In genomic region chr5:179253730-179254129, GRCh38 we compare ENCODE assay signal across 17 cellular contexts.
DNase-seq lines count a peak whose midpoint lies in the region; ATAC-seq, FAIRE-seq and TF ChIP-seq lines count a peak whose summit lies in the region.
"Had no signal": no experiment of that assay in that cellular context is flagged by ENCODE, and none has a peak within 500 bp of the region (broad histone marks: within the 10 kb centered on the region; RNA-seq: fewer than 3 reads in every experiment).

No MANE protein-coding gene starts in this region.

- TF ChIP-seq EP300 in HepG2 (IDR thresholded peaks at IDR 0.05; ENCODE audit: low read depth in 2 of 2, low read length in 2 of 2) (no peak), HepG2 (CRISPR knock-in tag; IDR thresholded peaks at IDR 0.05; ENCODE audit: borderline replicate concordance) (no peak), transverse colon (IDR thresholded peaks at IDR 0.05; ENCODE audit: low read depth) (no peak)

- TF ChIP-seq POLR2A in HepG2 (IDR thresholded peaks at IDR 0.05; ENCODE audit: insufficient read depth in 1 of 2, low read depth in 2 of 2, low read length in 2 of 2) = no peak
- no peak for TF ChIP-seq POLR2A in transverse colon (IDR thresholded peaks at IDR 0.05)

- H3K36me3 ChIP-seq in RWPE2 (ENCODE audit: low read depth) (no peaks in the 10 kb centered on the region), HepG2 (replicated peaks in 1 of 2; ENCODE audit: control insufficient read depth in 1 of 2, insufficient read depth in 2 of 2, low read length in 2 of 2) (no peaks in the 10 kb centered on the region), transverse colon (no peaks in the 10 kb centered on the region)
- H3K36me3 ChIP-seq: BE2C had no signal

- H2AFZ ChIP-seq in HepG2 (ENCODE audit: low read length) = no peak overlapping the region
- H2AFZ ChIP-seq: GM23248 had no signal

- POLR2A ChIA-PET in HepG2 (lab: Yijun Ruan, JAX) = no interaction called here

- H3K9me3 Mint-ChIP-seq in chondrocyte (ENCODE audit: low read depth) = no peaks in the 10 kb centered on the region

- no peak overlapping the region for H3K9ac ChIP-seq in HepG2 (ENCODE audit: insufficient read depth, low read depth, low read length)
- H3K9ac ChIP-seq: GM23248 had no signal

- H3K27ac ChIP-seq in RWPE2 (ENCODE audit: poor library complexity, severe bottlenecking) (no peak overlapping the region), HepG2 (ENCODE audit: extremely low read length, insufficient read depth, low read length) (no peak overlapping the region), transverse colon (no peak overlapping the region)
- H3K27ac ChIP-seq: GM23248 had no signal

- H3K9me3 ChIP-seq in RWPE2 (ENCODE audit: severe bottlenecking) (peaks cover 10% of the 10 kb centered on the region), HepG2 (ENCODE audit: low read length) (no peaks in the 10 kb centered on the region), transverse colon (no peaks in the 10 kb centered on the region)
- H3K9me3 ChIP-seq: BE2C had no signal

- DNase-seq in RWPE2 (ENCODE audit: low spot score) (peak; percentile 29), chondrocyte (ENCODE audit: low spot score) (peak; percentile 49), HepG2 (ENCODE audit: low spot score) (no peak), transverse colon (peak; percentile 3), putamen (ENCODE audit: low spot score) (no peak), NCI-H524 treated with DMSO at 0.1 percent for 48 hours (lab: John Stamatoyannopoulos, UW) (no peak), amygdala (lab: John Stamatoyannopoulos, UW) (no peak)
- DNase-seq: BE2C; CD4-positive, alpha-beta memory T cell; DMS79; GM23248; MV-4-11; NCI-H1436; NCI-H2029 treated with DMSO at 0.1 percent for 48 hours; NCI-H510A had no signal

- H3K4me3 ChIP-seq in RWPE2 (ENCODE audit: severe bottlenecking) (no peak overlapping the region), HepG2 (replicated peaks in 1 of 3; ENCODE audit: insufficient read depth in 1 of 3, low read depth in 2 of 3, low read length in 3 of 3) (no peak overlapping the region), transverse colon (no peak overlapping the region)
- H3K4me3 ChIP-seq: GM23248 had no signal

- no peak overlapping the region for H3K4me3 Mint-ChIP-seq in chondrocyte (ENCODE audit: unreplicated experiment)
- H3K4me3 Mint-ChIP-seq: CD4-positive, alpha-beta memory T cell had no signal

- H4K20me1 ChIP-seq in HepG2 (ENCODE audit: insufficient read depth, low read length) = no peaks in the 10 kb centered on the region

- in situ Hi-C loops in HepG2 (cut with HindIII; ENCODE audit: extremely low pct_ligation_motif_present, low pct_unique_long_range_greater_than_20kb) (no loop called here), transverse colon (cut with MboI; ENCODE audit: low pct_ligation_motif_present in 1 of 4, low pct_unique_long_range_greater_than_20kb in 1 of 4, low sequenced_read_pairs in 3 of 4) (no loop called here)

- no peaks in the 10 kb centered on the region for H3K27me3 ChIP-seq in RWPE2 (ENCODE audit: insufficient read depth, poor library complexity, severe bottlenecking)
- H3K27me3 ChIP-seq in HepG2 (ENCODE audit: control insufficient read depth in 1 of 2, insufficient read depth in 2 of 2, low read length in 2 of 2) = peaks cover 0 to 3% of the 10 kb centered on the region in 2 experiments; a peak in 2 of 5 replicates
- no peaks in the 10 kb centered on the region for H3K27me3 ChIP-seq in transverse colon
- H3K27me3 ChIP-seq: BE2C had no signal

- ATAC-seq in RWPE2 (ENCODE audit: low read depth) = no peak
- no peak for ATAC-seq in HepG2

- WGBS in HepG2 (ENCODE audit: low lambda C conversion rate) = 14% methylated on average over 5 of the region's 5 CpGs
- WGBS in transverse colon (ENCODE audit: low coverage in 1 of 2), 2 donors = 75% methylated on average over 5 of the region's 5 CpGs; no CpG with 5 or more reads in 1 of the 2 donors

- H3K79me2 ChIP-seq in HepG2 (ENCODE audit: insufficient read depth, low read length) = no peaks in the 10 kb centered on the region

- peaks cover 10% of the 10 kb centered on the region for H3K4me1 Mint-ChIP-seq in chondrocyte (ENCODE audit: low read depth)
- H3K4me1 Mint-ChIP-seq: CD4-positive, alpha-beta memory T cell had no signal

- H3K4me2 ChIP-seq in HepG2 (ENCODE audit: low read depth, low read length) = no peak overlapping the region

- TF ChIP-seq CTCF in RWPE2 (IDR thresholded peaks at IDR 0.05; ENCODE audit: poor library complexity, severe bottlenecking) = no peak
- TF ChIP-seq CTCF in chondrocyte (IDR thresholded peaks at IDR 0.05) = no peak
- no peak for TF ChIP-seq CTCF in HepG2 (CRISPR knock-in tag; IDR thresholded peaks at IDR 0.05)
- no peak for TF ChIP-seq CTCF in transverse colon (IDR thresholded peaks at IDR 0.05)

- BruUV-seq in HepG2 (replicated peaks; lab: Mats Ljungman, UMichigan) = no TSS peak

- intact Hi-C loops in HepG2 (cut with micrococcal nuclease; ENCODE audit: unreplicated experiment) = no loop called here
- intact Hi-C loops in transverse colon (cut with DNase I; ENCODE audit: low total_unique reads) = no loop called here

- no peak overlapping the region for H3K27ac Mint-ChIP-seq in chondrocyte (ENCODE audit: unreplicated experiment)
- H3K27ac Mint-ChIP-seq: CD4-positive, alpha-beta memory T cell had no signal

- no peak for FAIRE-seq in HepG2 (lab: Jason Lieb, UNC)
- FAIRE-seq: GM12891, GM19239 had no signal

- CTCF ChIA-PET in HepG2 (lab: Yijun Ruan, JAX; ENCODE audit: low intra/inter-chr PET ratio, low total read pairs) = no interaction called here

- no peak for TF ChIP-seq RAD21 in HepG2 (CRISPR knock-in tag; IDR thresholded peaks at IDR 0.05)

- H3K4me1 ChIP-seq in RWPE2 (ENCODE audit: insufficient read depth, poor library complexity, severe bottlenecking) (no peaks in the 10 kb centered on the region), HepG2 (ENCODE audit: insufficient read depth, low read length) (no peaks in the 10 kb centered on the region), transverse colon (no peaks in the 10 kb centered on the region)
- H3K4me1 ChIP-seq: BE2C had no signal

- no peaks in the 10 kb centered on the region for H3K27me3 Mint-ChIP-seq in chondrocyte (ENCODE audit: low read depth)

- peaks cover 4% of the 10 kb centered on the region for H3K36me3 Mint-ChIP-seq in chondrocyte (ENCODE audit: low read depth)
- H3K36me3 Mint-ChIP-seq: CD4-positive, alpha-beta memory T cell had no signal

TF ChIP-seq in HepG2, 621 proteins besides CTCF, POLR2A, EP300 and RAD21:
- peak; percentile 56; the same call in 1 of the 2 replicates for TF ChIP-seq ZNF180 (CRISPR knock-in tag; IDR thresholded peaks at IDR 0.05; ENCODE audit: borderline replicate concordance, low read depth)
- no peak for TF ChIP-seq CEBPG (CRISPR knock-in tag; IDR thresholded peaks at IDR 0.05)

Comparison
In these comparisons a context has a peak if more than half of its experiments do, and no peak if none do; other contexts are left out.
1. DNase-seq: peak in RWPE2 (single experiment), chondrocyte (single experiment) and transverse colon (single experiment); none in HepG2 (single experiment), putamen (single experiment), NCI-H524 treated with DMSO at 0.1 percent for 48 hours (single experiment) and amygdala (0 of 56).